Comparison of ENCODE assay signal across 8 cellular contexts in the genomic region with DNA sequence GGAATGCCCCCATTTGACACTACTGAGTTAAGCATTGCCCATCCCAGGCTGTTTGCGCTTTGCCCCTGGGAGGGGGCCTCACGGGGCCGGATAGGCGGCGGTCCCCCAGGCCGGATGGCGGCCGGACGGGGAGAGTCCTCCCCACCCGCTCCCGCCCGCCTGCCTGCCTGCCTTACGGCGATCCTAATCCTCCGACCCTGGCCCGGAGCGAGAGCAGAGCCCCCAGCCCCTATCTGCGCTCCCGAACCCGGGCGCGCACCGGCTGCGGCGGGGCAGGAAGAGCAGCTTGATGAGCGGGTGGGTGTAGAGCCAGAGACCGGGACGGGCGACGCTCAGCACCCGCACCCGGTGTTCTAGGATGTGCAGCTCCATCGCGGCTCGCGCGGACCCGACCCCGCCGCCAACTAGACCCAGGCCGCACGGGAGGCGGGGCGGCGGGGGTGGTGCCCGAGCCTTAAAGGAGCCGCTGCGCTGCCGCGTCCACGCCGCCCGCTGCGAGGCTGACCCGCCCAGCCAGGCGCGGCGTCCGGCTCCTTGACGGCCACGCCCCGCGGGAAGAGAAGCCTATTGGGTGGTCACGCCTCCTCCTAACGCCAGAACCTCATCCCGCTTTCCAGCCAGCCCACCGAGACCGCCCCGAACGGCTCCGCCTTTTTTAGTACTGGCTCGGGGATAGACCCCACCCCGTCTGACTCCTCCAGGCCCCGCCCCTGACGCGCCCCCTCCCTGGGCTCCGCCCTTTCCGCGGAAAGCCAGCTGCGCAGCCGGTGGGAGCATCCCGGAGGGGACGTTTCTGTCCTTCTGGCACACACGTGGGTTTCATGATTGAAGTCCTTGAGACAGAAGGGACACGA. TPM values are rescaled to one million over a fixed set of nuclear protein-coding genes. Genes with fewer than 3 reads are reported as not detected.
DNase-seq lines count a peak whose midpoint lies in the region; ATAC-seq and TF ChIP-seq lines count a peak whose summit lies in the region.

A gene (minus strand): TSS at position 380 of the 854 bp plus-strand sequence. CDS start 8 bp downstream, at position 372.

- H3K27me3 Mint-ChIP-seq in activated T-helper 2 cell treated with anti-CD3 and anti-CD28 coated beads, Interferon-gamma antibody, Interleukin-2, Interleukin-4, amounts not matched to agents 10 μg/mL and 5 μg/mL and 100 μg/mL, durations not matched to agents 14 hours and 24 hours and 36 hours (ENCODE audit: low read depth): no peaks in the 10 kb centered on the region
- H3K27me3 Mint-ChIP-seq in natural killer cell (ENCODE audit: low read depth in 2 of 2): no peaks in the 10 kb centered on the region

- H3K36me3 Mint-ChIP-seq in activated T-helper 2 cell treated with anti-CD3 and anti-CD28 coated beads, Interferon-gamma antibody, Interleukin-2, Interleukin-4, amounts not matched to agents 10 μg/mL and 5 μg/mL and 100 μg/mL, durations not matched to agents 14 hours and 24 hours and 36 hours (ENCODE audit: low read depth): peaks cover 34% of the 10 kb centered on the region
- no peaks in the 10 kb centered on the region for H3K36me3 Mint-ChIP-seq in natural killer cell

- no peaks in the 10 kb centered on the region for H3K9me3 Mint-ChIP-seq in activated T-helper 2 cell treated with anti-CD3 and anti-CD28 coated beads, Interferon-gamma antibody, Interleukin-2, Interleukin-4, amounts not matched to agents 10 μg/mL and 5 μg/mL and 100 μg/mL, durations not matched to agents 14 hours and 24 hours and 36 hours
- H3K9me3 Mint-ChIP-seq in natural killer cell: no peaks in the 10 kb centered on the region

- no peak for TF ChIP-seq CTCF in natural killer cell (IDR thresholded peaks at IDR 0.05)

- peak within 1 kb of the TSS; percentile 87 for H3K4me3 Mint-ChIP-seq in activated T-helper 2 cell treated with anti-CD3 and anti-CD28 coated beads, Interferon-gamma antibody, Interleukin-2, Interleukin-4, amounts not matched to agents 10 μg/mL and 5 μg/mL and 100 μg/mL, durations not matched to agents 14 hours and 24 hours and 36 hours (ENCODE audit: low read depth)
- peak within 1 kb of the TSS; percentile 92 for H3K4me3 Mint-ChIP-seq in natural killer cell

- H3K4me1 Mint-ChIP-seq in activated T-helper 2 cell treated with anti-CD3 and anti-CD28 coated beads, Interferon-gamma antibody, Interleukin-2, Interleukin-4, amounts not matched to agents 10 μg/mL and 5 μg/mL and 100 μg/mL, durations not matched to agents 14 hours and 24 hours and 36 hours (ENCODE audit: low read depth): peaks cover 35% of the 10 kb centered on the region
- peaks cover 19 to 39% of the 10 kb centered on the region in 2 donors for H3K4me1 Mint-ChIP-seq in natural killer cell

- H3K27ac Mint-ChIP-seq in activated T-helper 2 cell treated with anti-CD3 and anti-CD28 coated beads, Interferon-gamma antibody, Interleukin-2, Interleukin-4, amounts not matched to agents 10 μg/mL and 5 μg/mL and 100 μg/mL, durations not matched to agents 14 hours and 24 hours and 36 hours: peak within 1 kb of the TSS; percentile 80
- peak within 1 kb of the TSS; percentile 86 to 88 for H3K27ac Mint-ChIP-seq in natural killer cell

- DNase-seq in DMS79 treated with DMSO at 0.1 percent for 48 hours (lab: John Stamatoyannopoulos, UW) (peak; percentile 71), LHCN-M2 (ENCODE audit: low read depth) (peak; percentile 98), RPMI7951 (ENCODE audit: low read depth) (peak; percentile 97), fibroblast of peridontal ligament (ENCODE audit: extremely low read depth) (peak; percentile 96), natural killer cell (peak; percentile 81)
- peak; percentile 92 for DNase-seq in activated T-helper 2 cell treated with anti-CD3 and anti-CD28 coated beads, Interferon-gamma antibody, Interleukin-2, Interleukin-4, amounts not matched to agents 10 μg/mL and 5 μg/mL and 100 μg/mL, durations not matched to agents 14 hours and 24 hours and 36 hours (ENCODE audit: low spot score)
- DNase-seq in stimulated activated naive CD4-positive, alpha-beta T cell (lab: John Stamatoyannopoulos, UW): peak; percentile 70 to 89 (median 86)

- intact Hi-C loops in activated T-helper 2 cell treated with anti-CD3 and anti-CD28 coated beads, Interferon-gamma antibody, Interleukin-2, Interleukin-4, amounts not matched to agents 10 μg/mL and 5 μg/mL and 100 μg/mL, durations not matched to agents 14 hours and 24 hours and 36 hours (cut with micrococcal nuclease): loop anchor here (1.0 to 5.0 kb wide), 6 partner anchors 16 to 198 kb away; a partner anchor contains a TSS
- intact Hi-C loops in natural killer cell (cut with micrococcal nuclease): loop anchor here (2.0 to 5.0 kb wide), 2 partner anchors 37 to 42 kb away; a partner anchor contains a TSS

- peak; percentile 55 for ATAC-seq in GM21825 (IDR thresholded peaks at IDR 0.05; ENCODE audit: unreplicated experiment)
- ATAC-seq in natural killer cell: peak; percentile 80 to 83 (median 81)

RNA-seq across cellular contexts. Expression of the gene that starts here (rescaled TPM):
- 8.7 and 19.1 TPM in 2 replicates for total RNA-seq in LHCN-M2 (2014; rRNA removed)
- polyA plus RNA-seq in LHCN-M2 (2012): 18.3 TPM
- total RNA-seq in RPMI7951 (2014; rRNA removed; shearing (Covaris generic)): 9.6 and 16.6 TPM in 2 replicates
- 11.1 TPM in 2 replicates for total RNA-seq in activated T-helper 2 cell treated with anti-CD3 and anti-CD28 coated beads, Interferon-gamma antibody, Interleukin-2, Interleukin-4, amounts not matched to agents 10 μg/mL and 5 μg/mL and 100 μg/mL, durations not matched to agents 14 hours and 24 hours and 36 hours
- 10 to 100 TPM in 1 of 3 donors, 1 to 10 TPM in 2; 7.0 to 11.9 (median 8.8) TPM for total RNA-seq in natural killer cell

Comparison
In these comparisons a context has a peak if more than half of its experiments do, and no peak if none do; other contexts are left out.
1. Peak in every context shown above with its lines: DNase-seq and ATAC-seq.